In the genomic region with DNA sequence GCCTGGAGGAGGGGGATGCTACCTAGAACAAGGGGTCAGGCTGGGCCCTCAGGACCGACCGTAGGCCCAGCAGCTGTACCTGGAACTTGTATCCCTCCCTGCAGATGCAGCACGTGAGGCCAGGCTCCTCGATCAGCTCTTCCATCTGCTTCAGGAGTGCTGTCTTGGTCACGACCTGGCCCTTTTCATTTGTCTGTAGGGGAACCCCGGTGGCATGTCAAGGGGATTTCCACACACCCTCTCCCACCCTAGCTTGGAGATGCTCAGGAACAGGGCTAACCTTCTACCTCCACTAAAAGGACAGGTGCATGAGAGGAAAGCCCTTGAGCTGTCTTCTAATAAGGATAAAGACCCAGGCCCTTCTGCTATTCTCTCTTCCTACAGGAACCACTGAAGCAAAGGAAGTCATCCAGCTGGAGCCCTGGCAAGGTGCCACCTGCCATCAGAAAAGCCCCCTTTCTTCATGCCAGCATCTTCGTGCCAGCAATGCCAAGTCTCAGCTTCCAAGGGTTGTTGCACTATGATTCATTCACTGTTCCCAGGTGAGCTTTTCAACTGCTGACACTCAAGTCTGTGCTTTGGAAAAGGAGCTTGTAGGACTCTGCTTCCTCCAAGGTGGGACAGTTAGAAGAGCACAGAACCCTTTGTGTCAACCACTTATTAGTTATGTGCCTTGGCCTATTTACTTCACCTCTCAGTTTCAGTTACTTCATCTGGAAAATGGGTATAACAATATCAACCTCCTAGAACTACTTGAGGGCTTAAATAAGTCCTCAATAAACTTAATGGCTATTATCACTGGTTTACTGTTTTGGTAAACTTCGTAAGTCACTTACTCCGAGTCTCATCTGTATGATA, we compare ENCODE assay signal across 14 cellular contexts.
DNase-seq lines count a peak whose midpoint lies in the region; ATAC-seq lines count a peak whose summit lies in the region.
"Had no signal": no experiment of that assay in that cellular context is flagged by ENCODE, and none has a peak within 500 bp of the region (broad histone marks: within the 10 kb centered on the region; RNA-seq: fewer than 3 reads in every experiment).

No MANE protein-coding gene starts in this region.

- no peaks in the 10 kb centered on the region for H3K9me3 ChIP-seq in effector memory CD4-positive, alpha-beta T cell (ENCODE audit: control insufficient read depth, low read length)
- H3K9me3 ChIP-seq: SJSA1 had no signal

- H3K27ac Mint-ChIP-seq in activated naive CD8-positive, alpha-beta T cell treated with anti-CD3 and anti-CD28 coated beads, Interleukin-2, amount 50 U/mL, for 24 hours: peak overlapping the region; percentile 55

- DNase-seq in NCI-H82 (lab: John Stamatoyannopoulos, UW): peak; percentile 59
- DNase-seq in NCI-H82 treated with DMSO at 0.1 percent for 48 hours (lab: John Stamatoyannopoulos, UW; ENCODE audit: unreplicated experiment): no peak
- peak; percentile 42 for DNase-seq in GM19238 (ENCODE audit: insufficient read length, low spot score)
- peak; percentile 40 for DNase-seq in activated naive CD8-positive, alpha-beta T cell treated with anti-CD3 and anti-CD28 coated beads, Interleukin-2, amount 50 U/mL, for 24 hours
- peak; percentile 24 for DNase-seq in stimulated activated CD4-positive, alpha-beta T cell treated with anti-CD3 and anti-CD28 coated beads, Interleukin-4, amount 100 ng/mL, for 1 hour
- DNase-seq in effector memory CD4-positive, alpha-beta T cell: no peak
- DNase-seq: activated CD4-positive, alpha-beta T cell treated with anti-CD3 and anti-CD28 coated beads, Interleukin-2, amount 50 U/mL, for 4 hours; effector CD8-positive, alpha-beta T cell; NCI-H1105 treated with DMSO at 0.1 percent for 48 hours; NCI-H69; nucleus accumbens had no signal

- H3K27me3 ChIP-seq in effector memory CD4-positive, alpha-beta T cell (replicated peaks; ENCODE audit: control insufficient read depth, insufficient read depth, low read length, poor library complexity, severe bottlenecking): no peaks in the 10 kb centered on the region
- H3K27me3 ChIP-seq: SJSA1 had no signal

- H3K9me3 Mint-ChIP-seq in activated naive CD8-positive, alpha-beta T cell treated with anti-CD3 and anti-CD28 coated beads, Interleukin-2, amount 50 U/mL, for 24 hours: no peaks in the 10 kb centered on the region

- no peak overlapping the region for H3K4me3 ChIP-seq in effector memory CD4-positive, alpha-beta T cell (ENCODE audit: insufficient read depth, low read depth, low read length, poor library complexity, severe bottlenecking)
- H3K4me3 ChIP-seq: SJSA1 had no signal

- H3K27me3 Mint-ChIP-seq in activated naive CD8-positive, alpha-beta T cell treated with anti-CD3 and anti-CD28 coated beads, Interleukin-2, amount 50 U/mL, for 24 hours: no peaks in the 10 kb centered on the region

- H3K36me3 ChIP-seq in effector memory CD4-positive, alpha-beta T cell (ENCODE audit: control insufficient read depth, insufficient read depth, low read length): peaks cover 94% of the 10 kb centered on the region

- H3K4me1 ChIP-seq in effector memory CD4-positive, alpha-beta T cell (ENCODE audit: control insufficient read depth, insufficient read depth, low read length, poor library complexity, severe bottlenecking): no peaks in the 10 kb centered on the region
- H3K4me1 ChIP-seq: SJSA1 had no signal

- peaks cover 72% of the 10 kb centered on the region for H3K36me3 Mint-ChIP-seq in activated naive CD8-positive, alpha-beta T cell treated with anti-CD3 and anti-CD28 coated beads, Interleukin-2, amount 50 U/mL, for 24 hours (ENCODE audit: low read depth)

- H3K27ac ChIP-seq in effector memory CD4-positive, alpha-beta T cell (ENCODE audit: insufficient read depth, low read length, poor library complexity, severe bottlenecking): no peak overlapping the region
- H3K27ac ChIP-seq: SJSA1 had no signal

- no peak overlapping the region for H3K4me3 Mint-ChIP-seq in activated naive CD8-positive, alpha-beta T cell treated with anti-CD3 and anti-CD28 coated beads, Interleukin-2, amount 50 U/mL, for 24 hours

- H3K4me1 Mint-ChIP-seq in activated naive CD8-positive, alpha-beta T cell treated with anti-CD3 and anti-CD28 coated beads, Interleukin-2, amount 50 U/mL, for 24 hours: peaks cover 24% of the 10 kb centered on the region

- ATAC-seq in activated naive CD8-positive, alpha-beta T cell treated with anti-CD3 and anti-CD28 coated beads, Interleukin-2, amount 50 U/mL, for 24 hours: peak; percentile 69
- ATAC-seq in HG02852 (IDR thresholded peaks at IDR 0.05; ENCODE audit: unreplicated experiment): no peak
- no peak for ATAC-seq in HG03108 (IDR thresholded peaks at IDR 0.05; ENCODE audit: unreplicated experiment)

Comparison
In these comparisons a context has a peak if more than half of its experiments do, and no peak if none do; other contexts are left out.
1. DNase-seq: peak in NCI-H82 (single experiment), GM19238 (single experiment), activated naive CD8-positive, alpha-beta T cell treated with anti-CD3 and anti-CD28 coated beads, Interleukin-2, amount 50 U/mL, for 24 hours (single experiment) and stimulated activated CD4-positive, alpha-beta T cell treated with anti-CD3 and anti-CD28 coated beads, Interleukin-4, amount 100 ng/mL, for 1 hour (single experiment); none in NCI-H82 treated with DMSO at 0.1 percent for 48 hours (single experiment) and effector memory CD4-positive, alpha-beta T cell (0 of 3).